8 cellular contexts compared by ENCODE assay signal in genomic region chr6:41427642-41428401, GRCh38.
DNase-seq lines count a peak whose midpoint lies in the region; ATAC-seq and TF ChIP-seq lines count a peak whose summit lies in the region.

No MANE protein-coding gene starts in this region.

- ATAC-seq in gastroesophageal sphincter = peak; percentile 77
- peak; percentile 55 for ATAC-seq in omental fat pad (ENCODE audit: low FRiP score)
- ATAC-seq in HG02571 (IDR thresholded peaks at IDR 0.05; ENCODE audit: unreplicated experiment) = no peak
- no peak for ATAC-seq in GM18858 (IDR thresholded peaks at IDR 0.05; ENCODE audit: unreplicated experiment)

- WGBS in gastroesophageal sphincter (ENCODE audit: low coverage in 1 of 2), 2 donors = 0% methylated on average over 2 to 5 of the region's 78 CpGs

- DNase-seq in COR-L47 (lab: John Stamatoyannopoulos, UW) (peak; percentile 59), HT-29 (ENCODE audit: low spot score) (peak; percentile 71), omental fat pad (ENCODE audit: low spot score) (no peak), AG08395 (ENCODE audit: low spot score) (no peak)
- peak; percentile 18 to 31 for DNase-seq in activated CD4-positive, alpha-beta T cell treated with anti-CD3 and anti-CD28 coated beads, Interleukin-2, amount 50 U/mL, for 48 hours

- TF ChIP-seq CTCF in gastroesophageal sphincter (IDR thresholded peaks at IDR 0.05) (peak in 3 of 4 experiments; percentile 45 to 63 (median 53)), omental fat pad (IDR thresholded peaks at IDR 0.05) (no peak)

- TF ChIP-seq EP300 in gastroesophageal sphincter (IDR thresholded peaks at IDR 0.05) = no peak

- H3K9me3 ChIP-seq in gastroesophageal sphincter = no peaks in the 10 kb centered on the region

- peak overlapping the region; percentile 55 to 65 for H3K4me3 ChIP-seq in gastroesophageal sphincter

- H3K4me1 ChIP-seq in gastroesophageal sphincter = peaks cover 0 to 41% (median 20%) of the 10 kb centered on the region in 3 donors

- peak in 1 of 2 donors; percentile 13 for TF ChIP-seq POLR2A in gastroesophageal sphincter (IDR thresholded peaks at IDR 0.05)

- no peaks in the 10 kb centered on the region for H3K27me3 ChIP-seq in gastroesophageal sphincter

- no peaks in the 10 kb centered on the region for H3K36me3 ChIP-seq in gastroesophageal sphincter

- peak overlapping the region; percentile 43 to 79 (median 78) for H3K27ac ChIP-seq in gastroesophageal sphincter

Comparison
In these comparisons a context has a peak if more than half of its experiments do, and no peak if none do; other contexts are left out.
1. DNase-seq: peak in COR-L47 (single experiment), HT-29 (single experiment) and activated CD4-positive, alpha-beta T cell treated with anti-CD3 and anti-CD28 coated beads, Interleukin-2, amount 50 U/mL, for 48 hours (2 of 2); none in omental fat pad (single experiment) and AG08395 (single experiment).
2. ATAC-seq: peak in gastroesophageal sphincter (single experiment) and omental fat pad (single experiment); none in HG02571 (single experiment) and GM18858 (single experiment).
3. CTCF ChIP-seq: peak in gastroesophageal sphincter (3 of 4); none in omental fat pad (0 of 3).